ENCODE assay signal across 18 cellular contexts in genomic region chr22:30870451-30871345, GRCh38.
A peak's percentile ranks its signal among the peaks of the same experiment; 100 is the strongest.
DNase-seq lines count a peak whose midpoint lies in the region; ATAC-seq and TF ChIP-seq lines count a peak whose summit lies in the region.
"Had no signal": no experiment of that assay in that cellular context is flagged by ENCODE, and none has a peak within 500 bp of the region (broad histone marks: within the 10 kb centered on the region; RNA-seq: fewer than 3 reads in every experiment).

No MANE protein-coding gene starts in this region.

- DNase-seq in D341Med (ENCODE audit: low spot score) (peak; percentile 20), Peyer's patch (peak in 2 of 3 donors; percentile 33 to 44), left lobe of liver (ENCODE audit: low spot score) (peak; percentile 35), sigmoid colon (peak; percentile 50), HuH-7 (ENCODE audit: low spot score) (no peak), NCI-H524 treated with DMSO at 0.1 percent for 48 hours (lab: John Stamatoyannopoulos, UW) (no peak), KG1 (lab: John Stamatoyannopoulos, UW) (no peak)
- DNase-seq: activated CD4-positive, alpha-beta T cell treated with anti-CD3 and anti-CD28 coated beads, Interleukin-2, amount 50 U/mL, for 4 hours; activated CD8-positive, alpha-beta memory T cell treated with anti-CD3 and anti-CD28 coated beads, Interleukin-2, amount 50 U/mL, for 4 hours; activated gamma-delta T cell; CD4-positive, CD25-positive, alpha-beta regulatory T cell; DMS153; GDM1; Kasumi-1; NCI-H1694; stimulated activated CD4-positive, alpha-beta T cell treated with anti-CD3 and anti-CD28 coated beads, Interleukin-12 subunit alpha, Interleukin-12 subunit beta, amount 100 ng/mL, for 4 hours; T1000 had no signal

- H3K27ac ChIP-seq in Peyer's patch (no peak overlapping the region), sigmoid colon (no peak overlapping the region)

- H3K27me3 ChIP-seq in Peyer's patch (no peaks in the 10 kb centered on the region), sigmoid colon (no peaks in the 10 kb centered on the region)

- TF ChIP-seq EP300 in sigmoid colon (IDR thresholded peaks at IDR 0.05) = no peak

- no peak for TF ChIP-seq POLR2A in Peyer's patch (IDR thresholded peaks at IDR 0.05)
- no peak for TF ChIP-seq POLR2A in sigmoid colon (IDR thresholded peaks at IDR 0.05)

- H3K4me1 ChIP-seq in Peyer's patch = no peaks in the 10 kb centered on the region
- no peaks in the 10 kb centered on the region for H3K4me1 ChIP-seq in sigmoid colon

- H3K9me3 ChIP-seq in Peyer's patch (no peaks in the 10 kb centered on the region), sigmoid colon (no peaks in the 10 kb centered on the region)

- TF ChIP-seq CTCF in Peyer's patch (IDR thresholded peaks at IDR 0.05) = no peak
- no peak for TF ChIP-seq CTCF in sigmoid colon (IDR thresholded peaks at IDR 0.05)

- H3K36me3 ChIP-seq in Peyer's patch (no peaks in the 10 kb centered on the region), sigmoid colon (no peaks in the 10 kb centered on the region)

- no peak for ATAC-seq in left lobe of liver
- ATAC-seq: WTC11 had no signal

- intact Hi-C loops in sigmoid colon (cut with DNase I) = no loop called here

- 92 to 94% methylated on average over 36 of the region's 36 CpGs for WGBS in sigmoid colon, 2 donors

- H3K4me3 ChIP-seq in Peyer's patch (no peak overlapping the region), sigmoid colon (no peak overlapping the region)

Comparison
In these comparisons a context has a peak if more than half of its experiments do, and no peak if none do; other contexts are left out.
1. DNase-seq: peak in D341Med (single experiment), Peyer's patch (2 of 3), left lobe of liver (single experiment) and sigmoid colon (single experiment); none in HuH-7 (single experiment), NCI-H524 treated with DMSO at 0.1 percent for 48 hours (single experiment) and KG1 (single experiment).